8 cellular contexts compared by ENCODE assay signal in the genomic region with DNA sequence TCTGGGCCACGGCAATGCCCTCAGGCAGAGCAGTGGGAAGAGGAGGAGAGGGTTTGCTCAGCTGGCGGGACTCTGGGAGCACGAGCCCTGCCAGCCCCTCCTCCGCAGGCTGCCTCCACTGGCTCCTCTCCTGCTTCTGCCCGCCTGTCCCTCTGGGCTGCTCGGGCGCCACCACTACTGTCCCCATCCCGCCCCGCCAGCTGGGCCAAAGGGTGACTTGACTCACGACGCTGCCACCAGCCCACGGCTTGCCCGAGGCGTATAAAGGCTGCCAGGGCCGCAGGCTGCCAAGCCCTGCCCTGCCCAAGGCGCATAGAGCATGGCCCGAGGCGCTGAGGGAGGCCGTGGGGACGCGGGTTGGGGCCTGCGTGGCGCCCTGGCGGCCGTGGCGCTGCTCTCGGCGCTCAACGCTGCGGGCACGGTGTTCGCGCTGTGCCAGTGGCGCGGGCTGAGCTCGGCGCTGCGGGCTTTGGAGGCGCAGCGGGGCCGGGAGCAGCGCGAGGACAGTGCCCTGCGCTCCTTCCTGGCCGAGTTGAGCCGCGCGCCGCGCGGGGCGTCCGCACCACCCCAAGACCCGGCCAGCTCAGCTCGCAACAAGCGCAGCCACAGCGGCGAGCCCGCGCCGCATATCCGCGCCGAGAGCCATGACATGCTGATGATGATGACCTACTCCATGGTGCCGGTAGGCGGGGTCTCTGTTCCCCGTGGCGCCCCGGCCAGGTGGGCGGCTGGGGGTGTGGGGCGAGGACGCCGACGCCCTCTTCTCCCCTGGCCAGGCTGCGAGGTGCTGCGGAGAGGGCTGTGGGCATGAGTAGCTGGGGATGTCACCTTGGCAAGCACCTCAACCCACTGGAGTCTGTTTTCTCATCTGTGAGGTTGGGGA. TPM values are rescaled to one million over a fixed set of nuclear protein-coding genes. Genes with fewer than 3 reads are reported as not detected.
DNase-seq lines count a peak whose midpoint lies in the region; ATAC-seq and TF ChIP-seq lines count a peak whose summit lies in the region.

A gene (plus strand): TSS at position 290 of the 883 bp plus-strand sequence. CDS start 30 bp downstream, at position 320.

- H3K56ac ChIP-seq in H9 (ENCODE audit: insufficient read length, low read depth, low read length) = no peak within 1 kb of the TSS

- H3K9me3 Mint-ChIP-seq in H9 = peaks cover 0 to 3% of the 10 kb centered on the region in 2 experiments; a peak in 1 of 5 replicates
- peaks cover 0 to 5% (median 0%) of the 10 kb centered on the region in 9 donors for H3K9me3 Mint-ChIP-seq in naive thymus-derived CD8-positive, alpha-beta T cell

- no peaks in the 10 kb centered on the region for H4K20me1 ChIP-seq in H9 (ENCODE audit: control insufficient read depth, insufficient read depth, insufficient read length)

- no peaks in the 10 kb centered on the region for H3K36me3 ChIP-seq in adipocyte (ENCODE audit: control insufficient read depth, insufficient read depth, low read length, severe bottlenecking)

- H4K8ac ChIP-seq in H9 (replicated peaks; ENCODE audit: insufficient read length, low read depth, low read length) = no peak within 1 kb of the TSS

- H3K4me1 ChIP-seq in H9 (ENCODE audit: insufficient read depth, low read length) (no peaks in the 10 kb centered on the region), adipocyte (ENCODE audit: control insufficient read depth, insufficient read depth, low read length) (peaks cover 11% of the 10 kb centered on the region)

- H4K5ac ChIP-seq in H9 (ENCODE audit: insufficient read length, low read depth, low read length) = no peak within 1 kb of the TSS

- no peak within 1 kb of the TSS for H3K18ac ChIP-seq in H9 (ENCODE audit: insufficient read length, low read depth, low read length)

- no peaks in the 10 kb centered on the region for H3K79me2 ChIP-seq in H9 (ENCODE audit: insufficient read depth, low read length)

- TF ChIP-seq CTCF in H9 (conservative IDR thresholded peaks at IDR 0.05) (no peak), retinal pigment epithelial cell (conservative IDR thresholded peaks at IDR 0.05; ENCODE audit: low read depth, low read length) (no peak)

- 0 out of 2 replicates have a peak within 1 kb of the TSS, but pooled peaks have one; percentile 37 for H2BK15ac ChIP-seq in H9 (ENCODE audit: low read depth, low read length)

- no peak within 1 kb of the TSS for H3T11ph ChIP-seq in H9 (ENCODE audit: low read length)

- no peak within 1 kb of the TSS for H2AK5ac ChIP-seq in H9 (ENCODE audit: insufficient read length, low read length)

- peaks cover 5% of the 10 kb centered on the region in 2 experiments; a peak in 3 of 4 replicates for H3K4me1 Mint-ChIP-seq in H9
- H3K4me1 Mint-ChIP-seq in naive thymus-derived CD8-positive, alpha-beta T cell = no peaks in the 10 kb centered on the region

- H3K79me1 ChIP-seq in H9 (ENCODE audit: insufficient read depth, low read depth, low read length, poor library complexity, severe bottlenecking) = no peaks in the 10 kb centered on the region

- peak; percentile 52 for DNase-seq in H9
- peak; percentile 44 for DNase-seq in adipocyte (ENCODE audit: low read depth)
- peak; percentile 5 for DNase-seq in iPS DF 19.7 (ENCODE audit: low read depth, low spot score)
- DNase-seq in retinal pigment epithelial cell (ENCODE audit: low read depth) = no peak
- no peak for DNase-seq in naive thymus-derived CD8-positive, alpha-beta T cell
- no peak for DNase-seq in NCI-H2107 treated with DMSO at 0.1 percent for 48 hours (lab: John Stamatoyannopoulos, UW; ENCODE audit: unreplicated experiment)
- no peak for DNase-seq in LoVo (ENCODE audit: low spot score)

- no peak for ATAC-seq in GM18502 (IDR thresholded peaks at IDR 0.05; ENCODE audit: poor library complexity, unreplicated experiment)
- ATAC-seq in naive thymus-derived CD8-positive, alpha-beta T cell = no peak

- H2BK120ac ChIP-seq in H9 (ENCODE audit: low read depth, low read length, poor library complexity, severe bottlenecking) = no peak within 1 kb of the TSS

- H3K9me3 ChIP-seq in H9 (ENCODE audit: control insufficient read depth, low read depth, low read length) = no peaks in the 10 kb centered on the region
- no peaks in the 10 kb centered on the region for H3K9me3 ChIP-seq in adipocyte (ENCODE audit: control insufficient read depth, low read length)

- H3K27ac ChIP-seq in H9 (ENCODE audit: insufficient read length, low read depth, low read length) = no peak within 1 kb of the TSS

- H3K27me3 ChIP-seq in H9 (ENCODE audit: insufficient read depth, low read length) (peaks cover 21% of the 10 kb centered on the region; the same call in 1 of the 2 replicates), adipocyte (replicated peaks; ENCODE audit: control insufficient read depth, insufficient read depth, low read length) (peaks cover 17% of the 10 kb centered on the region)

- no peak within 1 kb of the TSS for H2BK12ac ChIP-seq in H9 (ENCODE audit: insufficient read length, low read depth, low read length)

- no peak within 1 kb of the TSS for H3K23ac ChIP-seq in H9 (ENCODE audit: insufficient read length, low read depth, low read length)

- H3K27ac Mint-ChIP-seq in H9 = no peak within 1 kb of the TSS
- H3K27ac Mint-ChIP-seq in naive thymus-derived CD8-positive, alpha-beta T cell = no peak within 1 kb of the TSS

- H3K23me2 ChIP-seq in H9 (ENCODE audit: insufficient read length, low read depth, low read length, poor library complexity, severe bottlenecking) = peaks cover 8% of the 10 kb centered on the region

- H3K9ac ChIP-seq in H9 (ENCODE audit: extremely low read depth, insufficient read length, low read length) (no peak within 1 kb of the TSS), adipocyte (ENCODE audit: low read length) (peak within 1 kb of the TSS; percentile 73)

- H3K4ac ChIP-seq in H9 (ENCODE audit: low read depth, low read length) = no peak within 1 kb of the TSS

- H3K14ac ChIP-seq in H9 (ENCODE audit: insufficient read depth, low read length) = no peak within 1 kb of the TSS; the same call in 1 of the 2 replicates

- H3K4me3 ChIP-seq in adipocyte (ENCODE audit: low read length) (peak within 1 kb of the TSS; percentile 79), retinal pigment epithelial cell (ENCODE audit: low read length) (peak within 1 kb of the TSS; percentile 17)

- H3K4me2 ChIP-seq in H9 (ENCODE audit: insufficient read depth, insufficient read length, low read length) = peak within 1 kb of the TSS; percentile 50

- H3K27me3 Mint-ChIP-seq in H9 (ENCODE audit: low read depth) = peaks cover 71% of the 10 kb centered on the region
- peaks cover 6 to 24% (median 15%) of the 10 kb centered on the region in 5 donors for H3K27me3 Mint-ChIP-seq in naive thymus-derived CD8-positive, alpha-beta T cell

- WGBS in H9 (ENCODE audit: extremely low coverage, insufficient read length, low lambda C conversion rate) = no CpG with 5 or more reads among the region's 76 CpGs

- no peaks in the 10 kb centered on the region; a peak in 1 of 7 replicates for H3K36me3 Mint-ChIP-seq in H9 (ENCODE audit: insufficient read depth in 1 of 3, low read depth in 3 of 3)
- no peaks in the 10 kb centered on the region for H3K36me3 Mint-ChIP-seq in naive thymus-derived CD8-positive, alpha-beta T cell

- H2BK20ac ChIP-seq in H9 (ENCODE audit: low read depth, low read length, poor library complexity, severe bottlenecking) = no peak within 1 kb of the TSS

- H4K91ac ChIP-seq in H9 (ENCODE audit: insufficient read length, low read depth, low read length) = no peak within 1 kb of the TSS

- peak within 1 kb of the TSS; percentile 55 to 80 for H3K4me3 Mint-ChIP-seq in H9
- H3K4me3 Mint-ChIP-seq in naive thymus-derived CD8-positive, alpha-beta T cell = no peak within 1 kb of the TSS

- no peak within 1 kb of the TSS for H2AFZ ChIP-seq in H9 (ENCODE audit: low read length)

- POLR2A ChIA-PET in naive thymus-derived CD8-positive, alpha-beta T cell (lab: Charles Lee) = no interaction called here

- H2BK5ac ChIP-seq in H9 (ENCODE audit: insufficient read length, low read length) = no peak within 1 kb of the TSS

RNA-seq across cellular contexts. Expression of the gene that starts here (rescaled TPM):
- 0.77 and 1.3 TPM in 2 replicates for total RNA-seq in H9 (2021)
- total RNA-seq in naive thymus-derived CD8-positive, alpha-beta T cell = not detected
- polyA plus RNA-seq in naive thymus-derived CD8-positive, alpha-beta T cell = not detected

Comparison
In these comparisons a context has a peak if more than half of its experiments do, and no peak if none do; other contexts are left out.
1. DNase-seq: peak in H9 (single experiment), adipocyte (single experiment) and iPS DF 19.7 (single experiment); none in retinal pigment epithelial cell (single experiment), naive thymus-derived CD8-positive, alpha-beta T cell (0 of 10), NCI-H2107 treated with DMSO at 0.1 percent for 48 hours (single experiment) and LoVo (single experiment).
2. H3K4me3 Mint-ChIP-seq: peak in H9 (2 of 2); none in naive thymus-derived CD8-positive, alpha-beta T cell (0 of 10).